In the genomic region with DNA sequence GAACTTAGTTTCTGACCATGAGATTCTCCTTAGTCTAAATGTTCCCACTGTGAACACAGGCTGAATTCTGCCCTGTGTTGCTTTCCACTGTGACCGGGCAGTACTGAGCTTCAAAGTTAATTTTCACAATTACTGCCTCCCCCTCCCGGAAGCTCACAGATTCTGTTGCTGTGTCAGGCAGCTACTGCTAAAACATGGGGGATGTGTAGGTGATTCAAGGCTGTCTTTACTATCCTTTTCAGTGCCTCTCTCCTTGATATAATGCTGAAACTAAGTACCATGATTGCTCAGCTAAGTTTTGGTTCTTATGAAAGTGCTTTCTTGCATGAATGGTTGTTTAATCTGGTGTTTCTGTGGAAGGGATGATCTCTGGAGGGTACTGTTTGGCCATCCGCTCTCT, we compare ENCODE assay signal across 29 cellular contexts.
"Had no signal": no experiment of that assay in that cellular context is flagged by ENCODE, and none has a peak within 500 bp of the region (broad histone marks: within the 10 kb centered on the region; RNA-seq: fewer than 3 reads in every experiment).

No MANE protein-coding gene starts in this region.

- H3K4me2 ChIP-seq: SK-N-SH had no signal

- H3K4me3 ChIP-seq: ascending aorta, cardiac muscle cell, SJCRH30 had no signal

- H3K9me3 ChIP-seq: ascending aorta, SJCRH30, SK-N-SH had no signal

- H3K9me2 ChIP-seq: SK-N-SH had no signal

- H3K4me1 ChIP-seq: ascending aorta, SJCRH30 had no signal

- H3K9ac ChIP-seq: SK-N-SH had no signal

- H3K4me3 Mint-ChIP-seq: activated CD4-positive, alpha-beta T cell treated with anti-CD3 and anti-CD28 coated beads for 36 hours; activated CD4-positive, alpha-beta T cell treated with anti-CD3 and anti-CD28 coated beads, Interleukin-2, amount 10 ng/mL, durations not matched to agents 7 days and 5 days; activated naive CD4-positive, alpha-beta T cell treated with anti-CD3 and anti-CD28 coated beads, Interleukin-2, amount 10 ng/mL, durations not matched to agents 7 days and 5 days; activated naive CD8-positive, alpha-beta T cell; activated T-cell treated with anti-CD3 and anti-CD28 coated beads, Interleukin-2, amount 50 U/mL, for 4 hours; activated T-helper 1 cell treated with anti-CD3 and anti-CD28 coated beads, Interleukin-12 subunit alpha, Interleukin-12 subunit beta, Interleukin-2, Interleukin-4 antibody, amounts not matched to agents 30 ng/mL and 10 ng/mL and 1 ng/mL, durations not matched to agents 14 hours and 24 hours and 36 hours; T-helper 1 cell treated with Interleukin-12 subunit alpha and Interleukin-12 subunit beta and Interleukin-4 antibody, amounts not matched to agents 30 μg/mL and 1 μg/mL, for 36 hours; T-helper 2 cell treated with Interferon-gamma antibody and Interleukin-4, amounts not matched to agents 5 μg/mL and 100 μg/mL, for 36 hours had no signal

- H3K36me3 Mint-ChIP-seq: activated naive CD4-positive, alpha-beta T cell treated with anti-CD3 and anti-CD28 coated beads, Interleukin-2, amount 10 ng/mL, durations not matched to agents 7 days and 5 days; activated naive CD8-positive, alpha-beta T cell had no signal

- H3K27me3 ChIP-seq: ascending aorta, cardiac muscle cell, SJCRH30 had no signal

- ATAC-seq: activated CD4-positive, alpha-beta T cell treated with anti-CD3 and anti-CD28 coated beads for 36 hours; activated CD4-positive, CD25-positive, alpha-beta regulatory T cell treated with anti-CD3 and anti-CD28 coated beads, Interleukin-2, amount 50 U/mL, for 24 hours; activated T-cell treated with anti-CD3 and anti-CD28 coated beads, Interleukin-2, amount 50 U/mL, for 4 hours; Panc1 had no signal

- H3K27ac ChIP-seq: ascending aorta, cardiac muscle cell, SJCRH30 had no signal

- H3K27me3 Mint-ChIP-seq: activated CD4-positive, alpha-beta T cell treated with anti-CD3 and anti-CD28 coated beads for 36 hours; activated CD4-positive, alpha-beta T cell treated with anti-CD3 and anti-CD28 coated beads, Interleukin-2, amount 10 ng/mL, durations not matched to agents 7 days and 5 days; activated naive CD4-positive, alpha-beta T cell treated with anti-CD3 and anti-CD28 coated beads, Interleukin-2, amount 10 ng/mL, durations not matched to agents 7 days and 5 days; activated naive CD8-positive, alpha-beta T cell had no signal

- H3K27ac Mint-ChIP-seq: activated CD4-positive, alpha-beta T cell treated with anti-CD3 and anti-CD28 coated beads for 36 hours; activated CD4-positive, alpha-beta T cell treated with anti-CD3 and anti-CD28 coated beads, Interleukin-2, amount 10 ng/mL, durations not matched to agents 7 days and 5 days; activated naive CD4-positive, alpha-beta T cell treated with anti-CD3 and anti-CD28 coated beads, Interleukin-2, amount 10 ng/mL, durations not matched to agents 7 days and 5 days; activated naive CD8-positive, alpha-beta T cell; activated T-helper 1 cell treated with anti-CD3 and anti-CD28 coated beads, Interleukin-12 subunit alpha, Interleukin-12 subunit beta, Interleukin-2, Interleukin-4 antibody, amounts not matched to agents 30 ng/mL and 10 ng/mL and 1 ng/mL, durations not matched to agents 14 hours and 24 hours and 36 hours; T-helper 1 cell treated with Interleukin-12 subunit alpha and Interleukin-12 subunit beta and Interleukin-4 antibody, amounts not matched to agents 30 μg/mL and 1 μg/mL, for 36 hours; T-helper 2 cell treated with Interferon-gamma antibody and Interleukin-4, amounts not matched to agents 5 μg/mL and 100 μg/mL, for 36 hours had no signal

- DNase-seq: activated CD4-positive, alpha-beta T cell treated with anti-CD3 and anti-CD28 coated beads for 36 hours; activated CD4-positive, alpha-beta T cell treated with anti-CD3 and anti-CD28 coated beads, Interleukin-2, amount 10 ng/mL, durations not matched to agents 7 days and 5 days; activated CD4-positive, alpha-beta T cell treated with anti-CD3 and anti-CD28 coated beads, Interleukin-2, amount 50 U/mL, for 48 hours; activated CD8-positive, alpha-beta memory T cell treated with anti-CD3 and anti-CD28 coated beads, Interleukin-2, amount 50 U/mL, for 4 hours; activated effector memory CD4-positive, alpha-beta T cell treated with Interleukin-2 at 50 U/mL for 16 hours; activated naive CD4-positive, alpha-beta T cell treated with anti-CD3 and anti-CD28 coated beads, Interleukin-2, amount 10 ng/mL, durations not matched to agents 7 days and 5 days; activated T-cell treated with anti-CD3 and anti-CD28 coated beads for 4 hours; activated T-cell treated with anti-CD3 and anti-CD28 coated beads, Interleukin-2, amount 50 U/mL, for 4 hours; amygdala; KG1; NCI-H1092 treated with DMSO at 0.1 percent for 48 hours; NCI-H1417 treated with DMSO at 0.1 percent for 48 hours; NCI-H1694; NCI-H1930; NCI-H2081 treated with DMSO at 0.1 percent for 48 hours; NCI-H226; NCI-H446 treated with DMSO at 0.1 percent for 48 hours; NCI-H524; SHP77; SJCRH30; SK-N-SH had no signal

- H3K36me3 ChIP-seq: ascending aorta, cardiac muscle cell, SJCRH30 had no signal

- H3K4me1 Mint-ChIP-seq: activated CD4-positive, alpha-beta T cell treated with anti-CD3 and anti-CD28 coated beads for 36 hours; activated CD4-positive, alpha-beta T cell treated with anti-CD3 and anti-CD28 coated beads, Interleukin-2, amount 10 ng/mL, durations not matched to agents 7 days and 5 days; activated naive CD4-positive, alpha-beta T cell treated with anti-CD3 and anti-CD28 coated beads, Interleukin-2, amount 10 ng/mL, durations not matched to agents 7 days and 5 days had no signal
